ENCODE assay signal across 8 cellular contexts in genomic region chr10:93437000-93437945, GRCh38. TPM values are rescaled to one million over a fixed set of nuclear protein-coding genes. Genes with fewer than 3 reads are reported as not detected.
DNase-seq lines count a peak whose midpoint lies in the region; ATAC-seq and FAIRE-seq lines count a peak whose summit lies in the region.

No MANE protein-coding gene starts in this region.

- no peak overlapping the region for H3K27ac Mint-ChIP-seq in effector memory CD8-positive, alpha-beta T cell

- no peak overlapping the region for H3K4me3 Mint-ChIP-seq in effector memory CD8-positive, alpha-beta T cell

- H3K9me3 Mint-ChIP-seq in effector memory CD8-positive, alpha-beta T cell = no peaks in the 10 kb centered on the region

- no peaks in the 10 kb centered on the region for H3K36me3 ChIP-seq in small intestine (ENCODE audit: control insufficient read depth in 2 of 2, insufficient read depth in 2 of 2, low read length in 2 of 2)

- ATAC-seq in effector memory CD8-positive, alpha-beta T cell (replicated peaks) = no peak

- no peaks in the 10 kb centered on the region for H3K36me3 Mint-ChIP-seq in effector memory CD8-positive, alpha-beta T cell (ENCODE audit: insufficient read depth)

- FAIRE-seq in small intestine (lab: Jason Lieb, UNC) = no peak

- H3K4me1 ChIP-seq in small intestine (ENCODE audit: control insufficient read depth in 2 of 2, insufficient read depth in 1 of 2, low read depth in 1 of 2, low read length in 1 of 2) = peaks cover 0 to 3% of the 10 kb centered on the region in 2 donors

- no peaks in the 10 kb centered on the region for H3K9me3 ChIP-seq in small intestine (ENCODE audit: control insufficient read depth, low read depth)

- no peak overlapping the region for H3K4me3 ChIP-seq in small intestine (ENCODE audit: low read depth in 1 of 2, low read length in 2 of 2)

- no peaks in the 10 kb centered on the region for H3K4me1 Mint-ChIP-seq in effector memory CD8-positive, alpha-beta T cell (ENCODE audit: low read depth in 2 of 2)

- peaks cover 6 to 16% of the 10 kb centered on the region in 2 donors for H3K27me3 Mint-ChIP-seq in effector memory CD8-positive, alpha-beta T cell

- WGBS in small intestine, 3 donors = 48 to 78% (median 70%) methylated on average over 17 to 18 of the region's 18 CpGs

- DNase-seq in KBM-7 (peak; percentile 63), T47D (ENCODE audit: low read depth in 1 of 2, low spot score in 1 of 2) (peak; percentile 47 to 93), iris pigment epithelial cell (ENCODE audit: low read depth) (peak; percentile 100), small intestine (no peak), NCI-H2171 (lab: John Stamatoyannopoulos, UW) (no peak), NCI-H524 treated with DMSO at 0.1 percent for 48 hours (lab: John Stamatoyannopoulos, UW) (no peak), NCI-H1436 treated with DMSO at 0.1 percent for 48 hours (lab: John Stamatoyannopoulos, UW) (no peak)
- DNase-seq in effector memory CD8-positive, alpha-beta T cell = no peak

- in situ Hi-C loops in KBM-7 (cut with MboI; ENCODE audit: low pct_unique_long_range_greater_than_20kb, low sequenced_read_pairs) (no loop called here), T47D (cut with HindIII; ENCODE audit: low pct_unique_long_range_greater_than_20kb, low sequenced_read_pairs) (no loop called here)

- H3K27ac ChIP-seq in small intestine (ENCODE audit: low read depth in 1 of 2, low read length in 1 of 2) = peak overlapping the region; percentile 34 to 91

- no peaks in the 10 kb centered on the region for H3K27me3 ChIP-seq in small intestine (ENCODE audit: control insufficient read depth in 2 of 2, insufficient read depth in 2 of 2, low read length in 2 of 2)

RNA-seq across cellular contexts. Expression of gene MYOF, which starts 44.9 kb away (rescaled TPM):
- 10 to 100 TPM in 1 of 3 donors, 1 to 10 TPM in 2; 1.6 to 20.6 (median 2.0) TPM for polyA plus RNA-seq in small intestine

RNA-seq across cellular contexts. Expression of gene CEP55, which starts 59.1 kb away (rescaled TPM):
- polyA plus RNA-seq in small intestine = 10 to 100 TPM in 1 of 3 donors, 1 to 10 TPM in 1, under 1 TPM in 1; 0.27 to 21.7 (median 1.1) TPM

Comparison
In these comparisons a context has a peak if more than half of its experiments do, and no peak if none do; other contexts are left out.
1. DNase-seq: peak in KBM-7 (single experiment), T47D (2 of 2) and iris pigment epithelial cell (single experiment); none in small intestine (single experiment), NCI-H2171 (single experiment), effector memory CD8-positive, alpha-beta T cell (0 of 3), NCI-H524 treated with DMSO at 0.1 percent for 48 hours (single experiment) and NCI-H1436 treated with DMSO at 0.1 percent for 48 hours (single experiment).